ENCODE assay signal across 15 cellular contexts in the genomic region with DNA sequence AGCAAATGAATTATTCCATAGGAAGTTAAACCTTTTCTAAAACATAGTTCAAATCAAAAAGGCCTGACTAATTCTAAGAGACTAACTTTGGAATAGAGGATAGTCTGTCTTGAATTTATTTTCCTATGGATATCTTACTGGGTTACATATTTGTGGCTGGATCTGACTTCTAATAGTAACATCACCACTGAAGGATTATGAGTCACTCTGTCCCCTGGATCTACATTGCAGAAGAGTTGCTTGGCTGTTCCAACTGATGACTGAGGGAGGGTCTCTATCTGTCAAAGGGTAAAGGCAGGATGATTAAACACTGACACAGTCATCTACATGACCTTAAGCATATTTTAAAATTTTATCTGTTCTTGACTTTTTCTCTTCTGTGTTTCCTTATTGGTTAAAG.
A peak's percentile ranks its signal among the peaks of the same experiment; 100 is the strongest.
DNase-seq lines count a peak whose midpoint lies in the region; ATAC-seq and TF ChIP-seq lines count a peak whose summit lies in the region.
"Had no signal": no experiment of that assay in that cellular context is flagged by ENCODE, and none has a peak within 500 bp of the region (broad histone marks: within the 10 kb centered on the region; RNA-seq: fewer than 3 reads in every experiment).

No MANE protein-coding gene starts in this region.

- intact Hi-C loops in left ventricle myocardium inferior (cut with micrococcal nuclease): no loop called here
- intact Hi-C loops in Right ventricle myocardium inferior (cut with DNase I): no loop called here

- DNase-seq in left ventricle myocardium inferior (no peak), Right ventricle myocardium inferior (ENCODE audit: missing footprints) (no peak), SW 1271 (lab: John Stamatoyannopoulos, UW) (peak; percentile 18 to 77), fibroblast of pulmonary artery (ENCODE audit: low read depth) (peak; percentile 81), GF-D8 (lab: John Stamatoyannopoulos, UW) (no peak), T-helper 9 cell (no peak), activated gamma-delta T cell treated with Interleukin-2 at 50 U/mL for 16 hours (no peak)
- DNase-seq: activated CD8-positive, alpha-beta memory T cell treated with anti-CD3 and anti-CD28 coated beads, Interleukin-2, amount 50 U/mL, for 48 hours; aorta; DMS79; NCI-H345; Peyer's patch had no signal

- TF ChIP-seq CTCF in left ventricle myocardium inferior (IDR thresholded peaks at IDR 0.05; ENCODE audit: borderline replicate concordance) (no peak), fibroblast of pulmonary artery (IDR thresholded peaks at IDR 0.05; ENCODE audit: low read length, missing control alignments) (no peak)

- H3K27ac ChIP-seq in left ventricle myocardium inferior (replicated peaks): peak overlapping the region; percentile 60
- H3K27ac ChIP-seq: Peyer's patch had no signal

- no peaks in the 10 kb centered on the region for H3K9me3 ChIP-seq in left ventricle myocardium inferior (replicated peaks)
- H3K9me3 ChIP-seq: Peyer's patch, thoracic aorta had no signal

- no peaks in the 10 kb centered on the region for H3K4me1 ChIP-seq in left ventricle myocardium inferior
- H3K4me1 ChIP-seq: Peyer's patch had no signal

- ATAC-seq in Right ventricle myocardium inferior (no peak), HG03025 (IDR thresholded peaks at IDR 0.05; ENCODE audit: low FRiP score, unreplicated experiment) (no peak)

- no peaks in the 10 kb centered on the region for H3K36me3 ChIP-seq in left ventricle myocardium inferior
- H3K36me3 ChIP-seq: Peyer's patch, thoracic aorta had no signal

- H3K27me3 ChIP-seq in left ventricle myocardium inferior (ENCODE audit: low read depth): no peaks in the 10 kb centered on the region
- H3K27me3 ChIP-seq: Peyer's patch had no signal

- no peak overlapping the region for H3K4me3 ChIP-seq in left ventricle myocardium inferior
- no peak overlapping the region for H3K4me3 ChIP-seq in fibroblast of pulmonary artery (replicated peaks; ENCODE audit: low read depth, low read length)
- H3K4me3 ChIP-seq: Peyer's patch, skin epidermis, thoracic aorta had no signal

Comparison
In these comparisons a context has a peak if more than half of its experiments do, and no peak if none do; other contexts are left out.
1. DNase-seq: peak in SW 1271 (2 of 2) and fibroblast of pulmonary artery (single experiment); none in left ventricle myocardium inferior (single experiment), Right ventricle myocardium inferior (single experiment), GF-D8 (single experiment), T-helper 9 cell (single experiment) and activated gamma-delta T cell treated with Interleukin-2 at 50 U/mL for 16 hours (single experiment).